ENCODE assay signal across 8 cellular contexts in genomic region chr15:40471778-40472130, GRCh38. TPM values are rescaled to one million over a fixed set of nuclear protein-coding genes. Genes with fewer than 3 reads are reported as not detected.
DNase-seq lines count a peak whose midpoint lies in the region; ATAC-seq and TF ChIP-seq lines count a peak whose summit lies in the region.

No MANE protein-coding gene starts in this region.

- peak overlapping the region; percentile 90 for H3K4me3 Mint-ChIP-seq in T-helper 2 cell treated with Interferon-gamma antibody and Interleukin-4, amounts not matched to agents 5 μg/mL and 100 μg/mL, for 36 hours
- H3K4me3 Mint-ChIP-seq in progenitor cell of endocrine pancreas (ENCODE audit: low read depth): peak overlapping the region; percentile 83

- DNase-seq in T-helper 2 cell treated with Interferon-gamma antibody and Interleukin-4, amounts not matched to agents 5 μg/mL and 100 μg/mL, for 36 hours (ENCODE audit: low spot score): no peak
- DNase-seq in T-helper 2 cell (no peak), glomerular visceral epithelial cell (ENCODE audit: extremely low spot score) (peak; percentile 51), progenitor cell of endocrine pancreas (ENCODE audit: low spot score, unreplicated experiment) (no peak), NOMO-1 treated with dmso at 0.1 percent for 144 hours (lab: John Stamatoyannopoulos, UW; ENCODE audit: unreplicated experiment) (no peak)
- DNase-seq in activated CD8-positive, alpha-beta memory T cell treated with anti-CD3 and anti-CD28 coated beads, Interleukin-2, amount 50 U/mL, for 48 hours: peak; percentile 63

- no peak for TF ChIP-seq CTCF in progenitor cell of endocrine pancreas (IDR thresholded peaks at IDR 0.05; ENCODE audit: unreplicated experiment)

- peaks cover 5% of the 10 kb centered on the region for H3K27me3 Mint-ChIP-seq in T-helper 2 cell treated with Interferon-gamma antibody and Interleukin-4, amounts not matched to agents 5 μg/mL and 100 μg/mL, for 36 hours (ENCODE audit: low read depth)
- no peaks in the 10 kb centered on the region for H3K27me3 Mint-ChIP-seq in progenitor cell of endocrine pancreas

- H3K27ac Mint-ChIP-seq in T-helper 2 cell treated with Interferon-gamma antibody and Interleukin-4, amounts not matched to agents 5 μg/mL and 100 μg/mL, for 36 hours: peak overlapping the region; percentile 87
- H3K27ac Mint-ChIP-seq in progenitor cell of endocrine pancreas: peak overlapping the region; percentile 92

- ATAC-seq in HG03442 (IDR thresholded peaks at IDR 0.05; ENCODE audit: unreplicated experiment) (peak; percentile 3), GM21381 (IDR thresholded peaks at IDR 0.05; ENCODE audit: unreplicated experiment) (no peak)

- H3K36me3 Mint-ChIP-seq in T-helper 2 cell treated with Interferon-gamma antibody and Interleukin-4, amounts not matched to agents 5 μg/mL and 100 μg/mL, for 36 hours (ENCODE audit: low read depth): peaks cover 9% of the 10 kb centered on the region
- no peaks in the 10 kb centered on the region for H3K36me3 Mint-ChIP-seq in progenitor cell of endocrine pancreas (ENCODE audit: insufficient read depth)

- no peaks in the 10 kb centered on the region for H3K9me3 Mint-ChIP-seq in T-helper 2 cell treated with Interferon-gamma antibody and Interleukin-4, amounts not matched to agents 5 μg/mL and 100 μg/mL, for 36 hours
- no peaks in the 10 kb centered on the region for H3K9me3 Mint-ChIP-seq in progenitor cell of endocrine pancreas (ENCODE audit: low read depth)

- H3K4me1 Mint-ChIP-seq in T-helper 2 cell treated with Interferon-gamma antibody and Interleukin-4, amounts not matched to agents 5 μg/mL and 100 μg/mL, for 36 hours (ENCODE audit: low read depth): peaks cover 16% of the 10 kb centered on the region
- peaks cover 8% of the 10 kb centered on the region for H3K4me1 Mint-ChIP-seq in progenitor cell of endocrine pancreas (ENCODE audit: low read depth)

RNA-seq across cellular contexts. Expression of gene CHST14, which starts 1.0 kb away (rescaled TPM):
- total RNA-seq in progenitor cell of endocrine pancreas: 29.1 and 29.3 TPM in 2 replicates

RNA-seq across cellular contexts. Expression of gene BAHD1, which starts 31.0 kb away (rescaled TPM):
- 24.1 and 24.3 TPM in 2 replicates for total RNA-seq in progenitor cell of endocrine pancreas

Comparison
In these comparisons a context has a peak if more than half of its experiments do, and no peak if none do; other contexts are left out.
1. DNase-seq: peak in activated CD8-positive, alpha-beta memory T cell treated with anti-CD3 and anti-CD28 coated beads, Interleukin-2, amount 50 U/mL, for 48 hours (single experiment) and glomerular visceral epithelial cell (single experiment); none in T-helper 2 cell treated with Interferon-gamma antibody and Interleukin-4, amounts not matched to agents 5 μg/mL and 100 μg/mL, for 36 hours (single experiment), T-helper 2 cell (0 of 5), progenitor cell of endocrine pancreas (single experiment) and NOMO-1 treated with dmso at 0.1 percent for 144 hours (single experiment).